Comparison of ENCODE assay signal across 1 cellular context in genomic region chr19:4562085-4562484, GRCh38. TPM values are rescaled to one million over a fixed set of nuclear protein-coding genes. Genes with fewer than 3 reads are reported as not detected.
"Had no signal": no experiment of that assay in that cellular context is flagged by ENCODE, and none has a peak within 500 bp of the region (broad histone marks: within the 10 kb centered on the region; RNA-seq: fewer than 3 reads in every experiment).

No MANE protein-coding gene starts in this region.

RNA-seq across cellular contexts. Expression of gene PLIN5, which starts 27.1 kb away (rescaled TPM):
- total RNA-seq: kidney epithelial cell had no signal
